8 cellular contexts compared by ENCODE assay signal in the genomic region with DNA sequence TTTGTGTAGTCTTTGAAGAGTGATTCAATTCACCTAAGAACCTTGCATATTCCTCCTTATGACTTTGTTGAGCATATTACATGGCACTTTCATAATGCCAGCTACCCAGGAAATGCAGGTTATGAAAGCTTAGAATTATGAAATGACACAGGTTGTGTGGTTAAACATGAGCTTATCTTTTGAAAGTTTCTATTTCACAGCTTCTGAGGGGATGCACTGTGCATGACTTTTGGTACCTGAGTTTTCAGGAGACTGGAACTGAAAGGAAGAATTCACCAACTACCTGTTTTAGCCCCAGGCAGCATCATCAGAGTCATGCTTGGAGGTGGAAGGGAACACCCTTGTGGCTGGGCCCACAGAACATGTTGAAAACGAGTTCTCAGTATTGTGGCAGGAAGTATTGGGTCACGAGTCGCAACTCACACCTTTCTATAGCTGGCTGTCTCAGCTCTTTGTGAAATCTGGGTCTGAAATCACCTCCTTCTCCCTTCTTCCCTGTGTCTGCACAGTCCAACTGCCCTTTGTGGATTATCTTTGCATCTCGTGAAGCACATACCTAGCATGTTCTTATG.
DNase-seq lines count a peak whose midpoint lies in the region; ATAC-seq lines count a peak whose summit lies in the region.

No MANE protein-coding gene starts in this region.

- DNase-seq in GM19238 (ENCODE audit: insufficient read length, low spot score): peak; percentile 60
- DNase-seq in UCSD-AML1 (lab: John Stamatoyannopoulos, UW; ENCODE audit: unreplicated experiment): peak; percentile 24
- peak; percentile 8 for DNase-seq in effector CD8-positive, alpha-beta T cell (lab: John Stamatoyannopoulos, UW)
- DNase-seq in stimulated activated effector memory CD8-positive, alpha-beta T cell treated with anti-CD3 and anti-CD28 coated beads, Interleukin-12 subunit alpha, Interleukin-12 subunit beta, amount 100 ng/mL, for 72 hours (ENCODE audit: low spot score in 2 of 2): peak; percentile 50 to 85
- no peak for DNase-seq in NCI-H446 (lab: John Stamatoyannopoulos, UW)
- DNase-seq in HCEC 1CT: no peak
- DNase-seq in NCI-H2107 treated with DMSO at 0.1 percent for 48 hours (lab: John Stamatoyannopoulos, UW; ENCODE audit: unreplicated experiment): no peak

- peaks cover 7% of the 10 kb centered on the region for H3K36me3 Mint-ChIP-seq in stimulated activated effector memory CD8-positive, alpha-beta T cell treated with anti-CD3 and anti-CD28 coated beads, Interleukin-12 subunit alpha, Interleukin-12 subunit beta, amount 100 ng/mL, for 72 hours

- peak overlapping the region; percentile 36 for H3K4me3 Mint-ChIP-seq in stimulated activated effector memory CD8-positive, alpha-beta T cell treated with anti-CD3 and anti-CD28 coated beads, Interleukin-12 subunit alpha, Interleukin-12 subunit beta, amount 100 ng/mL, for 72 hours

- H3K27ac Mint-ChIP-seq in stimulated activated effector memory CD8-positive, alpha-beta T cell treated with anti-CD3 and anti-CD28 coated beads, Interleukin-12 subunit alpha, Interleukin-12 subunit beta, amount 100 ng/mL, for 72 hours: peak overlapping the region; percentile 85

- no peaks in the 10 kb centered on the region for H3K9me3 Mint-ChIP-seq in stimulated activated effector memory CD8-positive, alpha-beta T cell treated with anti-CD3 and anti-CD28 coated beads, Interleukin-12 subunit alpha, Interleukin-12 subunit beta, amount 100 ng/mL, for 72 hours

- ATAC-seq in HG03139 (IDR thresholded peaks at IDR 0.05; ENCODE audit: unreplicated experiment): peak; percentile 75
- peak; percentile 91 for ATAC-seq in stimulated activated effector memory CD8-positive, alpha-beta T cell treated with anti-CD3 and anti-CD28 coated beads, Interleukin-12 subunit alpha, Interleukin-12 subunit beta, amount 100 ng/mL, for 72 hours

- peaks cover 46% of the 10 kb centered on the region for H3K4me1 Mint-ChIP-seq in stimulated activated effector memory CD8-positive, alpha-beta T cell treated with anti-CD3 and anti-CD28 coated beads, Interleukin-12 subunit alpha, Interleukin-12 subunit beta, amount 100 ng/mL, for 72 hours

Comparison
In these comparisons a context has a peak if more than half of its experiments do, and no peak if none do; other contexts are left out.
1. DNase-seq: peak in GM19238 (single experiment), UCSD-AML1 (single experiment), effector CD8-positive, alpha-beta T cell (single experiment) and stimulated activated effector memory CD8-positive, alpha-beta T cell treated with anti-CD3 and anti-CD28 coated beads, Interleukin-12 subunit alpha, Interleukin-12 subunit beta, amount 100 ng/mL, for 72 hours (2 of 2); none in NCI-H446 (0 of 2), HCEC 1CT (single experiment) and NCI-H2107 treated with DMSO at 0.1 percent for 48 hours (single experiment).